In the genomic region with DNA sequence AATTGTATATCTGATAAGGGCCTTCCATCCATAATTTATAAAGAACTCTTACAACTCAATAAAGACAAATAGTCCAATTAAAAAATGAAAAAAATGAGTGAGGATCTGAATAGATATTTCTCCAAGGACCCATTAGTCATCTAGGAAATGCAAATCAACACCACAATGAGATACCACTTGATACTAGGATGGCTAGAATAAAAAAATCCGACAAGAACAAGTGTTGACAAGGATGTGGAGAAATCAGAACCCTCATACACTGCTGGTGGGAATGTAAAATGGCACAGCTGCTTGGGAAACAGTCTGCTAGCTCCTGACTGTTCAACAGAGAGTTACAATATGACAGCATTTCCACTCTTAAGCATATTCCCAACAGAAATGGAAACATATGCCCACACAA, we compare ENCODE assay signal across 1 cellular context.
TF ChIP-seq lines count a peak whose summit lies in the region.

No MANE protein-coding gene starts in this region.

TF ChIP-seq in HepG2, 621 proteins besides CTCF, POLR2A, EP300 and RAD21:
- TF ChIP-seq ZNF7 (CRISPR knock-in tag; IDR thresholded peaks at IDR 0.05) = peak; percentile 52; the same call in 1 of the 2 replicates
- no peak for TF ChIP-seq POLR2AphosphoS5 (IDR thresholded peaks at IDR 0.05; ENCODE audit: low read depth, low read length)
